ENCODE assay signal across 14 cellular contexts in genomic region chr4:173498023-173498422, GRCh38. TPM values are rescaled to one million over a fixed set of nuclear protein-coding genes. Genes with fewer than 3 reads are reported as not detected.
DNase-seq lines count a peak whose midpoint lies in the region; ATAC-seq and TF ChIP-seq lines count a peak whose summit lies in the region.
"Had no signal": no experiment of that assay in that cellular context is flagged by ENCODE, and none has a peak within 500 bp of the region (broad histone marks: within the 10 kb centered on the region; RNA-seq: fewer than 3 reads in every experiment).

No MANE protein-coding gene starts in this region.

- ATAC-seq in GM19397 (IDR thresholded peaks at IDR 0.05; ENCODE audit: unreplicated experiment) (peak; percentile 37), HG02884 (IDR thresholded peaks at IDR 0.05; ENCODE audit: unreplicated experiment) (peak; percentile 44), HG03558 (IDR thresholded peaks at IDR 0.05; ENCODE audit: extremely low read depth, unreplicated experiment) (peak; percentile 27), heart right ventricle (no peak)

- H3K4me3 Mint-ChIP-seq in endothelial cell (ENCODE audit: unreplicated experiment), result no peak overlapping the region

- no peaks in the 10 kb centered on the region for H3K36me3 Mint-ChIP-seq in endothelial cell (ENCODE audit: low read depth, unreplicated experiment)

- DNase-seq in GM12865 (ENCODE audit: low read depth) (peak; percentile 58), endothelial cell (ENCODE audit: low spot score) (no peak), NCI-H345 (lab: John Stamatoyannopoulos, UW) (no peak), KBM-7 (no peak), heart right ventricle (no peak)
- DNase-seq: activated CD4-positive, alpha-beta T cell treated with anti-CD3 and anti-CD28 coated beads for 4 hours; activated effector memory CD4-positive, alpha-beta T cell treated with Interleukin-2 at 50 U/mL for 16 hours; NCI-H526; retina had no signal

- H3K4me1 Mint-ChIP-seq in endothelial cell (ENCODE audit: unreplicated experiment), result peaks cover 43% of the 10 kb centered on the region

- peaks cover 15% of the 10 kb centered on the region for H3K27me3 Mint-ChIP-seq in endothelial cell (ENCODE audit: unreplicated experiment)

- no peak overlapping the region for H3K27ac ChIP-seq in heart right ventricle
- H3K27ac ChIP-seq: SJSA1 had no signal

- H3K27me3 ChIP-seq in heart right ventricle, result peaks cover 0 to 59% (median 29%) of the 10 kb centered on the region in 7 donors

- intact Hi-C loops in heart right ventricle (cut with DNase I), result loop anchor here in 5 of 10 donors (5.0 to 10.0 kb wide), 2 partner anchors 76 to 183 kb away; no protein-coding TSS in a partner anchor

- TF ChIP-seq CTCF in GM12865 (IDR thresholded peaks at IDR 0.05; ENCODE audit: insufficient read depth, low read depth, low read length, missing control alignments) (no peak), endothelial cell (IDR thresholded peaks at IDR 0.05; ENCODE audit: unreplicated experiment) (no peak), heart right ventricle (IDR thresholded peaks at IDR 0.05) (no peak)

- no peaks in the 10 kb centered on the region for H3K9me3 ChIP-seq in heart right ventricle
- H3K9me3 ChIP-seq: SJSA1 had no signal

- in situ Hi-C loops in KBM-7 (cut with MboI; ENCODE audit: low pct_unique_long_range_greater_than_20kb, low sequenced_read_pairs), result no loop called here

- H3K9me3 Mint-ChIP-seq in endothelial cell (ENCODE audit: unreplicated experiment), result peaks cover 3% of the 10 kb centered on the region

- WGBS in heart right ventricle, 2 donors, result 88 to 90% methylated on average over 1 of the region's 1 CpG

- H3K36me3 ChIP-seq in heart right ventricle, result no peaks in the 10 kb centered on the region
- H3K36me3 ChIP-seq: SJSA1 had no signal

- peaks cover 0 to 28% (median 4%) of the 10 kb centered on the region in 9 donors for H3K4me1 ChIP-seq in heart right ventricle

- no peak overlapping the region for H3K4me3 ChIP-seq in GM12865 (ENCODE audit: low read depth, low read length)
- H3K4me3 ChIP-seq in heart right ventricle, result no peak overlapping the region
- H3K4me3 ChIP-seq: SJSA1 had no signal

- H3K27ac Mint-ChIP-seq in endothelial cell (ENCODE audit: unreplicated experiment), result no peak overlapping the region

RNA-seq across cellular contexts. Expression of gene HAND2, which starts 32.0 kb away (rescaled TPM):
- total RNA-seq in endothelial cell (ENCODE audit: unreplicated experiment), result 1.5 TPM
- total RNA-seq in heart right ventricle, result 100 to 1,000 TPM in 7 of 10 donors, 10 to 100 TPM in 3; 64.6 to 196 (median 130) TPM
- 10 to 100 TPM; 48.6 to 90.7 TPM for polyA plus RNA-seq in heart right ventricle
- total RNA-seq: M059J, SJSA1 had no signal

Comparison
In these comparisons a context has a peak if more than half of its experiments do, and no peak if none do; other contexts are left out.
1. ATAC-seq: peak in GM19397 (single experiment), HG02884 (single experiment) and HG03558 (single experiment); none in heart right ventricle (0 of 8).
2. RNA of gene HAND2, which starts 32.0 kb away (total RNA-seq): 64.6 to 196 TPM in heart right ventricle; 1.5 TPM in endothelial cell (single experiment); every median in the first group is over 10 times any median in the second.